1 cellular context compared by ENCODE assay signal in genomic region chr4:184757810-184758209, GRCh38.
TF ChIP-seq lines count a peak whose summit lies in the region.

No MANE protein-coding gene starts in this region.

TF ChIP-seq in WTC11, 78 proteins besides CTCF, POLR2A, EP300 and RAD21 (continued from another document):
- TF ChIP-seq, protein P1, sequence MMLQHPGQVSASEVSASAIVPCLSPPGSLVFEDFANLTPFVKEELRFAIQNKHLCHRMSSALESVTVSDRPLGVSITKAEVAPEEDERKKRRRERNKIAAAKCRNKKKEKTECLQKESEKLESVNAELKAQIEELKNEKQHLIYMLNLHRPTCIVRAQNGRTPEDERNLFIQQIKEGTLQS (CRISPR knock-in tag; conservative IDR thresholded peaks at IDR 0.05): no peak
